Comparison of ENCODE assay signal across 8 cellular contexts in genomic region chr19:46975918-46976782, GRCh38. TPM values are rescaled to one million over a fixed set of nuclear protein-coding genes. Genes with fewer than 3 reads are reported as not detected.
DNase-seq lines count a peak whose midpoint lies in the region; ATAC-seq, FAIRE-seq and TF ChIP-seq lines count a peak whose summit lies in the region.
"Had no signal": no experiment of that assay in that cellular context is flagged by ENCODE, and none has a peak within 500 bp of the region (broad histone marks: within the 10 kb centered on the region; RNA-seq: fewer than 3 reads in every experiment).

No MANE protein-coding gene starts in this region.

- H3K9ac ChIP-seq in kidney (ENCODE audit: low read length in 2 of 2): peak overlapping the region in 1 of 2 donors; percentile 47

- H3K9me3 Mint-ChIP-seq in chondrocyte (ENCODE audit: low read depth): no peaks in the 10 kb centered on the region
- H3K9me3 Mint-ChIP-seq: stimulated activated naive CD8-positive, alpha-beta T cell treated with anti-CD3 and anti-CD28 coated beads, Interleukin-15, Interleukin-2, amounts not matched to agents 100 ng/mL and 50 ng/mL, for 24 hours had no signal

- H3K4me3 ChIP-seq in MG63 (no peak overlapping the region), kidney (ENCODE audit: low read length in 2 of 2) (peak overlapping the region; percentile 2 to 27), spleen (no peak overlapping the region)

- TF ChIP-seq CTCF in chondrocyte (IDR thresholded peaks at IDR 0.05) (no peak), kidney (IDR thresholded peaks at IDR 0.05; ENCODE audit: borderline replicate concordance, extremely low read depth, insufficient read depth) (no peak), spleen (IDR thresholded peaks at IDR 0.05 in 8 of 11, conservative IDR thresholded peaks at IDR 0.05 in 3 of 11) (no peak)

- FAIRE-seq in kidney (lab: Jason Lieb, UNC): no peak

- no peaks in the 10 kb centered on the region for H3K27me3 Mint-ChIP-seq in chondrocyte (ENCODE audit: low read depth)
- H3K27me3 Mint-ChIP-seq: stimulated activated naive CD8-positive, alpha-beta T cell treated with anti-CD3 and anti-CD28 coated beads, Interleukin-15, Interleukin-2, amounts not matched to agents 100 ng/mL and 50 ng/mL, for 24 hours had no signal

- H3K36me3 Mint-ChIP-seq in chondrocyte (ENCODE audit: low read depth): peaks cover 2% of the 10 kb centered on the region

- H3K36me3 ChIP-seq in MG63: peaks cover 32% of the 10 kb centered on the region
- H3K36me3 ChIP-seq in kidney (ENCODE audit: control insufficient read depth in 1 of 2, insufficient read depth in 2 of 2, low read length in 2 of 2): no peaks in the 10 kb centered on the region
- H3K36me3 ChIP-seq in spleen: peaks cover 0 to 34% (median 0%) of the 10 kb centered on the region in 6 donors

- no peaks in the 10 kb centered on the region for H3K9me3 ChIP-seq in MG63
- H3K9me3 ChIP-seq in kidney (ENCODE audit: control insufficient read depth in 1 of 2, low read length in 2 of 2): no peaks in the 10 kb centered on the region
- H3K9me3 ChIP-seq in spleen: no peaks in the 10 kb centered on the region

- no peaks in the 10 kb centered on the region for H3K27me3 ChIP-seq in MG63
- no peaks in the 10 kb centered on the region for H3K27me3 ChIP-seq in spleen (replicated peaks in 1 of 7)

- H3K4me3 Mint-ChIP-seq in chondrocyte (ENCODE audit: unreplicated experiment): peak overlapping the region; percentile 47
- H3K4me3 Mint-ChIP-seq: stimulated activated naive CD8-positive, alpha-beta T cell treated with anti-CD3 and anti-CD28 coated beads, Interleukin-15, Interleukin-2, amounts not matched to agents 100 ng/mL and 50 ng/mL, for 24 hours had no signal

- peaks cover 69% of the 10 kb centered on the region for H3K4me1 Mint-ChIP-seq in chondrocyte (ENCODE audit: low read depth)

- intact Hi-C loops in kidney (cut with DNase I): no loop called here
- intact Hi-C loops in spleen (cut with DNase I; ENCODE audit: low total_unique reads): no loop called here

- 46 to 73% (median 65%) methylated on average over 10 to 18 of the region's 18 CpGs for WGBS in spleen, 5 donors

- no peak for TF ChIP-seq POLR2A in spleen (IDR thresholded peaks at IDR 0.05)

- H3K4me1 ChIP-seq in kidney (ENCODE audit: control insufficient read depth in 1 of 2, insufficient read depth in 1 of 2, low read depth in 1 of 2, low read length in 2 of 2): peaks cover 41 to 66% of the 10 kb centered on the region in 2 donors
- peaks cover 36 to 92% (median 56%) of the 10 kb centered on the region in 6 donors for H3K4me1 ChIP-seq in spleen

- H3K27ac Mint-ChIP-seq in chondrocyte (ENCODE audit: unreplicated experiment): peak overlapping the region; percentile 94
- H3K27ac Mint-ChIP-seq: stimulated activated naive CD8-positive, alpha-beta T cell treated with anti-CD3 and anti-CD28 coated beads, Interleukin-15, Interleukin-2, amounts not matched to agents 100 ng/mL and 50 ng/mL, for 24 hours had no signal

- H3K27ac ChIP-seq in kidney (ENCODE audit: low read depth in 2 of 2, low read length in 2 of 2) (peak overlapping the region; percentile 91 to 92), spleen (peak overlapping the region in 7 of 8 donors; percentile 51 to 77 (median 73))

- peak; percentile 100 for DNase-seq in MG63
- no peak for DNase-seq in chondrocyte (ENCODE audit: low spot score)
- DNase-seq in kidney: peak; percentile 97
- DNase-seq in spleen: peak; percentile 84
- DNase-seq in NCI-H2107 (lab: John Stamatoyannopoulos, UW): no peak
- no peak for DNase-seq in central memory CD4-positive, alpha-beta T cell

- ATAC-seq in GM21576 (IDR thresholded peaks at IDR 0.05; ENCODE audit: unreplicated experiment): no peak

RNA-seq across cellular contexts. Expression of gene NPAS1, which starts 43.5 kb away (rescaled TPM):
- total RNA-seq in MG63 (2014; rRNA removed; shearing (Covaris generic); ENCODE audit: low replicate concordance): 0.33 TPM in 1 of 2 replicates, not detected in the other
- total RNA-seq in chondrocyte: 1.0 to 1.8 TPM (median 1.7 TPM) in 3 replicates
- total RNA-seq in kidney: 0.38 TPM
- 1.7 TPM for polyA plus RNA-seq in kidney (ENCODE audit: insufficient read depth, low read depth, low replicate concordance)
- total RNA-seq in spleen: 1 to 10 TPM in 6 of 7 donors, under 1 TPM in 1; 0.85 to 5.3 (median 1.6) TPM
- 1 to 10 TPM; 2.1 to 6.3 (median 3.9) TPM for polyA plus RNA-seq in spleen

Comparison
In these comparisons a context has a peak if more than half of its experiments do, and no peak if none do; other contexts are left out.
1. DNase-seq: peak in MG63 (single experiment), kidney (single experiment) and spleen (single experiment); none in chondrocyte (single experiment), NCI-H2107 (single experiment) and central memory CD4-positive, alpha-beta T cell (single experiment).
2. H3K4me3 ChIP-seq: peak in kidney (2 of 2); none in MG63 (single experiment) and spleen (0 of 8).